ENCODE assay signal across 1 cellular context in the genomic region with DNA sequence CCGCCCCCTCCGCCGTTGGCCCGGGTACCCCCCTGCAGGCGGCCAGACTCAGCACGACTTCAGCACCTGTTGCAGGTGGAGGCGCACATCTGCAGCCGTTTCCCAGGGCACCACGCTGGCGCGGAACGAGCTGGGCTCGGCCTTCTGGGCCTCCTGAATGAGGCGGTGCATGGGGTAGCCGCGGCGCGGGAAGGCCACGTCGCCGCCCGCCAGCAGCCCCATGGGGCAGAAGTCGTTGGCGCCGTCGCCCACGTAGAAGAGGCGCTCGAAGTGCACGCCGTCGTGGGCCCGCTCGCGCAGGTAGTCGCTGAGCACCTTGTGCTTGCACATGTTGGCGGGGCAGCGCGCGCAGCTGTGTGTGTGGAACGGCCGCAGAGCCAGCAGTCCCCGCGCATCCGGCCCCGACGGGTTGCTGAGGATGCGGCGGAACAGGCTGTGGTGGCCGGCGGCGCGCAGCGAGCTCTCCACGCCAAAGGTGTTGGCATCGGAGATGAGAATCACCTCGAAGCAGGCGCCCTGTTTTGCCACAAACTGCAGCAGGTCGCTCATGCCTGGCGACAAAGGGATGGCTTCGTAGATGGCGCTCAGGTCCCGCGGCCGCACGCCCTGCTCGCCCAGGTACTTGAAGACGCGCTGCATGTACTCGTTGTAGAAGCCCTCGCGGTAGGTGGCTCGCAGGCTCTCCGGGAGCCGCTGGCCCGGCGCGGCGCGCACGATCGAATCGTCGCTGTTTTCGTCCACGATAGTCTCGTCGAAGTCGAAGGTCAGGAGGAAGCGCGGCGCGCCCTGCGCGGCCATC.
TF ChIP-seq lines count a peak whose summit lies in the region.

No MANE protein-coding gene starts in this region.

TF ChIP-seq in GM12878, 131 proteins besides CTCF, POLR2A, EP300 and RAD21 (continued from another document and continues in another):
- TF ChIP-seq, protein P1, sequence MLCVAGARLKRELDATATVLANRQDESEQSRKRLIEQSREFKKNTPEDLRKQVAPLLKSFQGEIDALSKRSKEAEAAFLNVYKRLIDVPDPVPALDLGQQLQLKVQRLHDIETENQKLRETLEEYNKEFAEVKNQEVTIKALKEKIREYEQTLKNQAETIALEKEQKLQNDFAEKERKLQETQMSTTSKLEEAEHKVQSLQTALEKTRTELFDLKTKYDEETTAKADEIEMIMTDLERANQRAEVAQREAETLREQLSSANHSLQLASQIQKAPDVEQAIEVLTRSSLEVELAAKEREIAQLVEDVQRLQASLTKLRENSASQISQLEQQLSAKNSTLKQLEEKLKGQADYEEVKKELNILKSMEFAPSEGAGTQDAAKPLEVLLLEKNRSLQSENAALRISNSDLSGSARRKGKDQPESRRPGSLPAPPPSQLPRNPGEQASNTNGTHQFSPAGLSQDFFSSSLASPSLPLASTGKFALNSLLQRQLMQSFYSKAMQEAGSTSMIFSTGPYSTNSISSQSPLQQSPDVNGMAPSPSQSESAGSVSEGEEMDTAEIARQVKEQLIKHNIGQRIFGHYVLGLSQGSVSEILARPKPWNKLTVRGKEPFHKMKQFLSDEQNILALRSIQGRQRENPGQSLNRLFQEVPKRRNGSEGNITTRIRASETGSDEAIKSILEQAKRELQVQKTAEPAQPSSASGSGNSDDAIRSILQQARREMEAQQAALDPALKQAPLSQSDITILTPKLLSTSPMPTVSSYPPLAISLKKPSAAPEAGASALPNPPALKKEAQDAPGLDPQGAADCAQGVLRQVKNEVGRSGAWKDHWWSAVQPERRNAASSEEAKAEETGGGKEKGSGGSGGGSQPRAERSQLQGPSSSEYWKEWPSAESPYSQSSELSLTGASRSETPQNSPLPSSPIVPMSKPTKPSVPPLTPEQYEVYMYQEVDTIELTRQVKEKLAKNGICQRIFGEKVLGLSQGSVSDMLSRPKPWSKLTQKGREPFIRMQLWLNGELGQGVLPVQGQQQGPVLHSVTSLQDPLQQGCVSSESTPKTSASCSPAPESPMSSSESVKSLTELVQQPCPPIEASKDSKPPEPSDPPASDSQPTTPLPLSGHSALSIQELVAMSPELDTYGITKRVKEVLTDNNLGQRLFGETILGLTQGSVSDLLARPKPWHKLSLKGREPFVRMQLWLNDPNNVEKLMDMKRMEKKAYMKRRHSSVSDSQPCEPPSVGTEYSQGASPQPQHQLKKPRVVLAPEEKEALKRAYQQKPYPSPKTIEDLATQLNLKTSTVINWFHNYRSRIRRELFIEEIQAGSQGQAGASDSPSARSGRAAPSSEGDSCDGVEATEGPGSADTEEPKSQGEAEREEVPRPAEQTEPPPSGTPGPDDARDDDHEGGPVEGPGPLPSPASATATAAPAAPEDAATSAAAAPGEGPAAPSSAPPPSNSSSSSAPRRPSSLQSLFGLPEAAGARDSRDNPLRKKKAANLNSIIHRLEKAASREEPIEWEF (IDR thresholded peaks at IDR 0.05; ENCODE audit: insufficient replicate concordance, low read depth, low read length): no peak
- TF ChIP-seq GATAD2B (conservative IDR thresholded peaks at IDR 0.05; ENCODE audit: low read depth) (no peak), HCFC1 (IDR thresholded peaks at IDR 0.05; ENCODE audit: low read length) (no peak), KLF5 (IDR thresholded peaks at IDR 0.05; ENCODE audit: partially characterized antibody) (no peak), SMC3 (IDR thresholded peaks at IDR 0.05; ENCODE audit: borderline replicate concordance, low read length) (no peak), YBX1 (IDR thresholded peaks at IDR 0.05) (no peak), RBBP5 (conservative IDR thresholded peaks at IDR 0.05) (no peak), STAT3 (IDR thresholded peaks at IDR 0.05; ENCODE audit: low read depth, low read length) (no peak), CBX5 (IDR thresholded peaks at IDR 0.05; ENCODE audit: low read depth) (no peak), ETV6 (conservative IDR thresholded peaks at IDR 0.05 in 1 of 2, IDR thresholded peaks at IDR 0.05 in 1 of 2; ENCODE audit: borderline replicate concordance in 1 of 2, low read depth in 1 of 2) (no peak), NBN (IDR thresholded peaks at IDR 0.05) (no peak), NR2C1 (IDR thresholded peaks at IDR 0.05) (no peak), EGR1 (IDR thresholded peaks at IDR 0.05; ENCODE audit: borderline replicate concordance in 1 of 2, low read depth in 2 of 2, low read length in 2 of 2) (peak in 1 of 2 experiments; percentile 20; a peak in 1 of 3 replicates), ASH2L (IDR thresholded peaks at IDR 0.05; ENCODE audit: borderline replicate concordance, low read depth) (no peak), SMAD1 (IDR thresholded peaks at IDR 0.05; ENCODE audit: low read depth, partially characterized antibody) (no peak), SIN3A (IDR thresholded peaks at IDR 0.05; ENCODE audit: low read depth, low read length) (no peak), ZNF274 (IDR thresholded peaks at IDR 0.05; ENCODE audit: insufficient read depth, insufficient read length) (no peak), EED (IDR thresholded peaks at IDR 0.05; ENCODE audit: low read depth) (no peak)
- TF ChIP-seq, protein P2, sequence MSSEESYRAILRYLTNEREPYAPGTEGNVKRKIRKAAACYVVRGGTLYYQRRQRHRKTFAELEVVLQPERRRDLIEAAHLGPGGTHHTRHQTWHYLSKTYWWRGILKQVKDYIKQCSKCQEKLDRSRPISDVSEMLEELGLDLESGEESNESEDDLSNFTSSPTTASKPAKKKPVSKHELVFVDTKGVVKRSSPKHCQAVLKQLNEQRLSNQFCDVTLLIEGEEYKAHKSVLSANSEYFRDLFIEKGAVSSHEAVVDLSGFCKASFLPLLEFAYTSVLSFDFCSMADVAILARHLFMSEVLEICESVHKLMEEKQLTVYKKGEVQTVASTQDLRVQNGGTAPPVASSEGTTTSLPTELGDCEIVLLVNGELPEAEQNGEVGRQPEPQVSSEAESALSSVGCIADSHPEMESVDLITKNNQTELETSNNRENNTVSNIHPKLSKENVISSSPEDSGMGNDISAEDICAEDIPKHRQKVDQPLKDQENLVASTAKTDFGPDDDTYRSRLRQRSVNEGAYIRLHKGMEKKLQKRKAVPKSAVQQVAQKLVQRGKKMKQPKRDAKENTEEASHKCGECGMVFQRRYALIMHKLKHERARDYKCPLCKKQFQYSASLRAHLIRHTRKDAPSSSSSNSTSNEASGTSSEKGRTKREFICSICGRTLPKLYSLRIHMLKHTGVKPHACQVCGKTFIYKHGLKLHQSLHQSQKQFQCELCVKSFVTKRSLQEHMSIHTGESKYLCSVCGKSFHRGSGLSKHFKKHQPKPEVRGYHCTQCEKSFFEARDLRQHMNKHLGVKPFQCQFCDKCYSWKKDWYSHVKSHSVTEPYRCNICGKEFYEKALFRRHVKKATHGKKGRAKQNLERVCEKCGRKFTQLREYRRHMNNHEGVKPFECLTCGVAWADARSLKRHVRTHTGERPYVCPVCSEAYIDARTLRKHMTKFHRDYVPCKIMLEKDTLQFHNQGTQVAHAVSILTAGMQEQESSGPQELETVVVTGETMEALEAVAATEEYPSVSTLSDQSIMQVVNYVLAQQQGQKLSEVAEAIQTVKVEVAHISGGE (CRISPR knock-in tag; IDR thresholded peaks at IDR 0.05): no peak
- TF ChIP-seq, protein P3, sequence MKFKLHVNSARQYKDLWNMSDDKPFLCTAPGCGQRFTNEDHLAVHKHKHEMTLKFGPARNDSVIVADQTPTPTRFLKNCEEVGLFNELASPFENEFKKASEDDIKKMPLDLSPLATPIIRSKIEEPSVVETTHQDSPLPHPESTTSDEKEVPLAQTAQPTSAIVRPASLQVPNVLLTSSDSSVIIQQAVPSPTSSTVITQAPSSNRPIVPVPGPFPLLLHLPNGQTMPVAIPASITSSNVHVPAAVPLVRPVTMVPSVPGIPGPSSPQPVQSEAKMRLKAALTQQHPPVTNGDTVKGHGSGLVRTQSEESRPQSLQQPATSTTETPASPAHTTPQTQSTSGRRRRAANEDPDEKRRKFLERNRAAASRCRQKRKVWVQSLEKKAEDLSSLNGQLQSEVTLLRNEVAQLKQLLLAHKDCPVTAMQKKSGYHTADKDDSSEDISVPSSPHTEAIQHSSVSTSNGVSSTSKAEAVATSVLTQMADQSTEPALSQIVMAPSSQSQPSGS (IDR thresholded peaks at IDR 0.05; ENCODE audit: low read length): peak; percentile 21; the same call in 1 of the 2 replicates
- TF ChIP-seq, protein P4, sequence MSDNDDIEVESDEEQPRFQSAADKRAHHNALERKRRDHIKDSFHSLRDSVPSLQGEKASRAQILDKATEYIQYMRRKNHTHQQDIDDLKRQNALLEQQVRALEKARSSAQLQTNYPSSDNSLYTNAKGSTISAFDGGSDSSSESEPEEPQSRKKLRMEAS (IDR thresholded peaks at IDR 0.05; ENCODE audit: low read depth, low read length): no peak
- TF ChIP-seq, protein P5, sequence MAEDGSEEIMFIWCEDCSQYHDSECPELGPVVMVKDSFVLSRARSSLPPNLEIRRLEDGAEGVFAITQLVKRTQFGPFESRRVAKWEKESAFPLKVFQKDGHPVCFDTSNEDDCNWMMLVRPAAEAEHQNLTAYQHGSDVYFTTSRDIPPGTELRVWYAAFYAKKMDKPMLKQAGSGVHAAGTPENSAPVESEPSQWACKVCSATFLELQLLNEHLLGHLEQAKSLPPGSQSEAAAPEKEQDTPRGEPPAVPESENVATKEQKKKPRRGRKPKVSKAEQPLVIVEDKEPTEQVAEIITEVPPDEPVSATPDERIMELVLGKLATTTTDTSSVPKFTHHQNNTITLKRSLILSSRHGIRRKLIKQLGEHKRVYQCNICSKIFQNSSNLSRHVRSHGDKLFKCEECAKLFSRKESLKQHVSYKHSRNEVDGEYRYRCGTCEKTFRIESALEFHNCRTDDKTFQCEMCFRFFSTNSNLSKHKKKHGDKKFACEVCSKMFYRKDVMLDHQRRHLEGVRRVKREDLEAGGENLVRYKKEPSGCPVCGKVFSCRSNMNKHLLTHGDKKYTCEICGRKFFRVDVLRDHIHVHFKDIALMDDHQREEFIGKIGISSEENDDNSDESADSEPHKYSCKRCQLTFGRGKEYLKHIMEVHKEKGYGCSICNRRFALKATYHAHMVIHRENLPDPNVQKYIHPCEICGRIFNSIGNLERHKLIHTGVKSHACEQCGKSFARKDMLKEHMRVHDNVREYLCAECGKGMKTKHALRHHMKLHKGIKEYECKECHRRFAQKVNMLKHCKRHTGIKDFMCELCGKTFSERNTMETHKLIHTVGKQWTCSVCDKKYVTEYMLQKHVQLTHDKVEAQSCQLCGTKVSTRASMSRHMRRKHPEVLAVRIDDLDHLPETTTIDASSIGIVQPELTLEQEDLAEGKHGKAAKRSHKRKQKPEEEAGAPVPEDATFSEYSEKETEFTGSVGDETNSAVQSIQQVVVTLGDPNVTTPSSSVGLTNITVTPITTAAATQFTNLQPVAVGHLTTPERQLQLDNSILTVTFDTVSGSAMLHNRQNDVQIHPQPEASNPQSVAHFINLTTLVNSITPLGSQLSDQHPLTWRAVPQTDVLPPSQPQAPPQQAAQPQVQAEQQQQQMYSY (CRISPR knock-in tag; IDR thresholded peaks at IDR 0.05): no peak
- TF ChIP-seq, protein P6, sequence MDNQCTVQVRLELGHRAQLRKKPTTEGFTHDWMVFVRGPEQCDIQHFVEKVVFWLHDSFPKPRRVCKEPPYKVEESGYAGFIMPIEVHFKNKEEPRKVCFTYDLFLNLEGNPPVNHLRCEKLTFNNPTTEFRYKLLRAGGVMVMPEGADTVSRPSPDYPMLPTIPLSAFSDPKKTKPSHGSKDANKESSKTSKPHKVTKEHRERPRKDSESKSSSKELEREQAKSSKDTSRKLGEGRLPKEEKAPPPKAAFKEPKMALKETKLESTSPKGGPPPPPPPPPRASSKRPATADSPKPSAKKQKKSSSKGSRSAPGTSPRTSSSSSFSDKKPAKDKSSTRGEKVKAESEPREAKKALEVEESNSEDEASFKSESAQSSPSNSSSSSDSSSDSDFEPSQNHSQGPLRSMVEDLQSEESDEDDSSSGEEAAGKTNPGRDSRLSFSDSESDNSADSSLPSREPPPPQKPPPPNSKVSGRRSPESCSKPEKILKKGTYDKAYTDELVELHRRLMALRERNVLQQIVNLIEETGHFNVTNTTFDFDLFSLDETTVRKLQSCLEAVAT (IDR thresholded peaks at IDR 0.05): no peak
- TF ChIP-seq, protein P7, sequence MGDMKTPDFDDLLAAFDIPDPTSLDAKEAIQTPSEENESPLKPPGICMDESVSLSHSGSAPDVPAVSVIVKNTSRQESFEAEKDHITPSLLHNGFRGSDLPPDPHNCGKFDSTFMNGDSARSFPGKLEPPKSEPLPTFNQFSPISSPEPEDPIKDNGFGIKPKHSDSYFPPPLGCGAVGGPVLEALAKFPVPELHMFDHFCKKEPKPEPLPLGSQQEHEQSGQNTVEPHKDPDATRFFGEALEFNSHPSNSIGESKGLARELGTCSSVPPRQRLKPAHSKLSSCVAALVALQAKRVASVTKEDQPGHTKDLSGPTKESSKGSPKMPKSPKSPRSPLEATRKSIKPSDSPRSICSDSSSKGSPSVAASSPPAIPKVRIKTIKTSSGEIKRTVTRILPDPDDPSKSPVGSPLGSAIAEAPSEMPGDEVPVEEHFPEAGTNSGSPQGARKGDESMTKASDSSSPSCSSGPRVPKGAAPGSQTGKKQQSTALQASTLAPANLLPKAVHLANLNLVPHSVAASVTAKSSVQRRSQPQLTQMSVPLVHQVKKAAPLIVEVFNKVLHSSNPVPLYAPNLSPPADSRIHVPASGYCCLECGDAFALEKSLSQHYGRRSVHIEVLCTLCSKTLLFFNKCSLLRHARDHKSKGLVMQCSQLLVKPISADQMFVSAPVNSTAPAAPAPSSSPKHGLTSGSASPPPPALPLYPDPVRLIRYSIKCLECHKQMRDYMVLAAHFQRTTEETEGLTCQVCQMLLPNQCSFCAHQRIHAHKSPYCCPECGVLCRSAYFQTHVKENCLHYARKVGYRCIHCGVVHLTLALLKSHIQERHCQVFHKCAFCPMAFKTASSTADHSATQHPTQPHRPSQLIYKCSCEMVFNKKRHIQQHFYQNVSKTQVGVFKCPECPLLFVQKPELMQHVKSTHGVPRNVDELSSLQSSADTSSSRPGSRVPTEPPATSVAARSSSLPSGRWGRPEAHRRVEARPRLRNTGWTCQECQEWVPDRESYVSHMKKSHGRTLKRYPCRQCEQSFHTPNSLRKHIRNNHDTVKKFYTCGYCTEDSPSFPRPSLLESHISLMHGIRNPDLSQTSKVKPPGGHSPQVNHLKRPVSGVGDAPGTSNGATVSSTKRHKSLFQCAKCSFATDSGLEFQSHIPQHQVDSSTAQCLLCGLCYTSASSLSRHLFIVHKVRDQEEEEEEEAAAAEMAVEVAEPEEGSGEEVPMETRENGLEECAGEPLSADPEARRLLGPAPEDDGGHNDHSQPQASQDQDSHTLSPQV (IDR thresholded peaks at IDR 0.05): no peak
- TF ChIP-seq, protein P8, sequence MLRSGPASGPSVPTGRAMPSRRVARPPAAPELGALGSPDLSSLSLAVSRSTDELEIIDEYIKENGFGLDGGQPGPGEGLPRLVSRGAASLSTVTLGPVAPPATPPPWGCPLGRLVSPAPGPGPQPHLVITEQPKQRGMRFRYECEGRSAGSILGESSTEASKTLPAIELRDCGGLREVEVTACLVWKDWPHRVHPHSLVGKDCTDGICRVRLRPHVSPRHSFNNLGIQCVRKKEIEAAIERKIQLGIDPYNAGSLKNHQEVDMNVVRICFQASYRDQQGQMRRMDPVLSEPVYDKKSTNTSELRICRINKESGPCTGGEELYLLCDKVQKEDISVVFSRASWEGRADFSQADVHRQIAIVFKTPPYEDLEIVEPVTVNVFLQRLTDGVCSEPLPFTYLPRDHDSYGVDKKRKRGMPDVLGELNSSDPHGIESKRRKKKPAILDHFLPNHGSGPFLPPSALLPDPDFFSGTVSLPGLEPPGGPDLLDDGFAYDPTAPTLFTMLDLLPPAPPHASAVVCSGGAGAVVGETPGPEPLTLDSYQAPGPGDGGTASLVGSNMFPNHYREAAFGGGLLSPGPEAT (IDR thresholded peaks at IDR 0.05; ENCODE audit: low read depth): no peak
- TF ChIP-seq, protein P9, sequence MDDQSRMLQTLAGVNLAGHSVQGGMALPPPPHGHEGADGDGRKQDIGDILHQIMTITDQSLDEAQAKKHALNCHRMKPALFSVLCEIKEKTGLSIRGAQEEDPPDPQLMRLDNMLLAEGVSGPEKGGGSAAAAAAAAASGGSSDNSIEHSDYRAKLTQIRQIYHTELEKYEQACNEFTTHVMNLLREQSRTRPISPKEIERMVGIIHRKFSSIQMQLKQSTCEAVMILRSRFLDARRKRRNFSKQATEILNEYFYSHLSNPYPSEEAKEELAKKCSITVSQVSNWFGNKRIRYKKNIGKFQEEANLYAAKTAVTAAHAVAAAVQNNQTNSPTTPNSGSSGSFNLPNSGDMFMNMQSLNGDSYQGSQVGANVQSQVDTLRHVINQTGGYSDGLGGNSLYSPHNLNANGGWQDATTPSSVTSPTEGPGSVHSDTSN (IDR thresholded peaks at IDR 0.05; ENCODE audit: insufficient replicate concordance, low read depth, low read length): no peak
